In the genomic region with DNA sequence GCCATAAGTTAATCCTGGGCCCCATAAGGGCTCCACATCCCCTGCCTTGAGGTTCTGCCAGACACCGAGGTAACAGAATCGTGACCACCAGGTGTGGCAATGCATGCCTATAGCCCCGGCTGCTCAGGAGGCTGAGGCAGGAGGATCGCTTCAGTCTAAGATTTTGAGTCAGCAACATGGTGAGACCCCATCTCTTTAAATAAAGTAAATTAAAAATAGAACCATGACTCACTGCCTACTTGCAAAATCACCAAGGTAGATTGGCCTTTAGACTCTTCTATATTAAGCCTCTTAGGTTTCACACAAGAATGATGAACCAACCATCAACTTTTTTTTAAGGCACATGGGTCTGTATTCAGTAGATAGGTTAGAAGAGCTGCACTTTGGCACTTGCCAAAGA, we compare ENCODE assay signal across 22 cellular contexts. TPM values are rescaled to one million over a fixed set of nuclear protein-coding genes. Genes with fewer than 3 reads are reported as not detected.
DNase-seq lines count a peak whose midpoint lies in the region; ATAC-seq, FAIRE-seq and TF ChIP-seq lines count a peak whose summit lies in the region.
"Had no signal": no experiment of that assay in that cellular context is flagged by ENCODE, and none has a peak within 500 bp of the region (broad histone marks: within the 10 kb centered on the region; RNA-seq: fewer than 3 reads in every experiment).

No MANE protein-coding gene starts in this region.

- no peak for FAIRE-seq in GM12878 (lab: Jason Lieb, UNC)

- H3K27ac ChIP-seq in Karpas-422 (ENCODE audit: low read length) (0 out of 2 replicates have a peak overlapping the region, but pooled peaks have one; percentile 21), GM12878 (ENCODE audit: control insufficient read depth, insufficient read depth) (no peak overlapping the region)
- H3K27ac ChIP-seq: parathyroid adenoma, SJSA1, skin epidermis, tibial nerve had no signal

- H3K79me2 ChIP-seq in Karpas-422 (ENCODE audit: low read length) (peaks cover 59% of the 10 kb centered on the region), GM12878 (ENCODE audit: control insufficient read depth, insufficient read depth, low read length) (no peaks in the 10 kb centered on the region; the same call in 1 of the 2 replicates)

- H3K9ac ChIP-seq in Karpas-422 (ENCODE audit: low read length) (no peak overlapping the region), GM12878 (ENCODE audit: control insufficient read depth, insufficient read depth, low read length) (no peak overlapping the region)
- H3K9ac ChIP-seq: parathyroid adenoma had no signal

- H4K20me1 ChIP-seq in Karpas-422 (ENCODE audit: insufficient read depth, low read depth, low read length) (no peaks in the 10 kb centered on the region), GM12878 (ENCODE audit: control insufficient read depth, insufficient read depth) (no peaks in the 10 kb centered on the region)

- H3K9me2 ChIP-seq in Karpas-422 (replicated peaks; ENCODE audit: insufficient read depth, low read length) = no peaks in the 10 kb centered on the region

- ATAC-seq in GM12878 = peak; percentile 68
- ATAC-seq: HCT116; naive thymus-derived CD8-positive, alpha-beta T cell had no signal

- TF ChIP-seq EP300 in GM12878 (IDR thresholded peaks at IDR 0.05; ENCODE audit: borderline replicate concordance in 1 of 2, control insufficient read depth in 1 of 2, low read depth in 2 of 2, low read length in 2 of 2) = no peak

- TF ChIP-seq RAD21 in GM12878 (IDR thresholded peaks at IDR 0.05; ENCODE audit: insufficient read depth, low read depth, low read length) = no peak

- CTCF ChIA-PET in GM12878 (lab: Yijun Ruan, JAX) = interaction anchor here (0.9 to 5.4 kb wide), 6 partner anchors 9 to 360 kb away, joined by 3 to 28 read pairs (median 4); a partner anchor contains a TSS

- BruUV-seq in GM12878 (replicated peaks; lab: Mats Ljungman, UMichigan) = no TSS peak

- no peak overlapping the region for H3K4me2 ChIP-seq in Karpas-422 (ENCODE audit: low read depth, low read length, poor library complexity, severe bottlenecking)
- H3K4me2 ChIP-seq in GM12878 (ENCODE audit: control insufficient read depth, insufficient read depth) = no peak overlapping the region

- no peak for TF ChIP-seq CTCF in GM12878 (IDR thresholded peaks at IDR 0.05 in 2 of 3, conservative IDR thresholded peaks at IDR 0.05 in 1 of 3; ENCODE audit: control insufficient read depth in 2 of 3, extremely low read depth in 1 of 3, insufficient read depth in 1 of 3, low read depth in 3 of 3, low read length in 3 of 3)

- intact Hi-C loops in GM12878 (cut with micrococcal nuclease; ENCODE audit: unreplicated experiment) = no loop called here

- SMC1A ChIA-PET in GM12878 (lab: Charles Lee; ENCODE audit: uncharacterized antibody, unreplicated experiment) = interaction anchor here (1.3 to 7.4 kb wide), 5 partner anchors 9 to 304 kb away, joined by 3 to 70 read pairs (median 6); no protein-coding TSS in a partner anchor

- POLR2A ChIA-PET in GM12878 (lab: Charles Lee) = interaction anchor here (0.6 to 2.6 kb wide), 5 partner anchors 10 to 135 kb away, joined by 3 to 16 read pairs (median 4); a partner anchor contains a TSS

- in situ Hi-C loops in GM12878 (cut with MboI) = no loop called here

- H3K36me3 ChIP-seq in Karpas-422 (ENCODE audit: insufficient read depth, low read length) = peaks cover 82% of the 10 kb centered on the region
- H3K36me3 ChIP-seq in GM12878 (ENCODE audit: control insufficient read depth in 2 of 2, insufficient read depth in 2 of 2, low read length in 1 of 2) = peaks cover 5 to 18% of the 10 kb centered on the region in 2 experiments
- H3K36me3 ChIP-seq: SJSA1 had no signal

- H3K4me3 ChIP-seq in Karpas-422 (ENCODE audit: low read length) = no peak overlapping the region
- H3K4me3 ChIP-seq in GM12878 = no peak overlapping the region
- H3K4me3 ChIP-seq: lung, MG63, SJSA1, skin epidermis, tibial nerve had no signal

- no peaks in the 10 kb centered on the region for H3K9me3 ChIP-seq in Karpas-422 (ENCODE audit: low read length)
- no peaks in the 10 kb centered on the region for H3K9me3 ChIP-seq in GM12878 (replicated peaks; ENCODE audit: control insufficient read depth, insufficient read depth, low read length)
- H3K9me3 ChIP-seq: MG63, SJSA1, tibial nerve had no signal

- DNase-seq in stimulated activated CD4-positive, alpha-beta T cell treated with anti-CD3 and anti-CD28 coated beads, Interleukin-1b, Interleukin-23, amount 100 ng/mL, for 48 hours = peak; percentile 30
- DNase-seq in stimulated activated CD4-positive, alpha-beta T cell treated with anti-CD3 and anti-CD28 coated beads, Interleukin-4, amount 100 ng/mL, for 1 hour = no peak
- DNase-seq in Karpas-422 (no peak), GM12878 (ENCODE audit: low read depth, low spot score) (no peak), dermis blood vessel endothelial cell (no peak), NCI-H1092 (lab: John Stamatoyannopoulos, UW) (no peak), HK-2 (ENCODE audit: unreplicated experiment) (no peak), LoVo (ENCODE audit: low spot score) (no peak)
- DNase-seq: activated T-cell treated with anti-CD3 and anti-CD28 coated beads, Interleukin-2, amount 50 U/mL, for 4 hours; amygdala; COR-L47; effector memory CD4-positive, alpha-beta T cell; EL; MG63; naive thymus-derived CD8-positive, alpha-beta T cell; NCI-H510A had no signal

- TF ChIP-seq POLR2A in GM12878 (IDR thresholded peaks at IDR 0.05; ENCODE audit: low read depth, low read length) = no peak

- H2AFZ ChIP-seq in Karpas-422 (ENCODE audit: low read length) (no peak overlapping the region), GM12878 (ENCODE audit: control insufficient read depth, low read depth, low read length) (no peak overlapping the region)
- H2AFZ ChIP-seq: parathyroid adenoma had no signal

- H3K4me1 ChIP-seq in Karpas-422 (ENCODE audit: low read length) (peaks cover 46% of the 10 kb centered on the region), GM12878 (ENCODE audit: control insufficient read depth, insufficient read depth, low read length) (no peaks in the 10 kb centered on the region)
- H3K4me1 ChIP-seq: parathyroid adenoma, tibial nerve had no signal

- H3K27me3 ChIP-seq in Karpas-422 (ENCODE audit: low read length) (no peaks in the 10 kb centered on the region), GM12878 (replicated peaks in 1 of 2; ENCODE audit: control insufficient read depth in 2 of 2, insufficient read depth in 2 of 2, low read length in 1 of 2) (no peaks in the 10 kb centered on the region)
- H3K27me3 ChIP-seq: MG63, SJSA1, tibial nerve had no signal

- WGBS in GM12878 (ENCODE audit: insufficient coverage, insufficient replicate concordance, low lambda C conversion rate, missing lambda C conversion rate) = 5% methylated on average over 4 of the region's 4 CpGs

- RAD21 ChIA-PET in GM12878 (lab: Charles Lee; ENCODE audit: unreplicated experiment) = interaction anchor here (0.8 to 1.9 kb wide), 5 partner anchors 10 to 100 kb away, joined by 3 to 6 read pairs (median 4); a partner anchor contains a TSS

RNA-seq across cellular contexts. Expression of a gene that starts 9.7 kb away (rescaled TPM):
- total RNA-seq in Karpas-422 (2014; rRNA removed; shearing (Covaris generic); ENCODE audit: low replicate concordance) = 5.3 and 7.1 TPM in 2 replicates
- total RNA-seq in GM12878 (2013; cell fraction: nucleolus; rRNA removed) = 16.0 and 16.1 TPM in 2 replicates
- total RNA-seq in GM12878 (2014; rRNA removed) = 4.0 and 5.9 TPM in 2 replicates
- 4.2 TPM in 2 replicates for total RNA-seq in GM12878 (2014; rRNA removed; fragmentation: Illumina TruSeq; extraction: Trizol)
- total RNA-seq in GM12878 (2021) = 2.9 and 3.4 TPM in 2 replicates
- polyA plus RNA-seq in GM12878 (2011; ENCODE audit: low read depth) = 0.63 TPM
- 7.9 and 11.5 TPM in 2 replicates for polyA plus RNA-seq in GM12878 (2011; rRNA removed)
- polyA plus RNA-seq in GM12878 (2011; cell fraction: cytosol; rRNA removed) = 2.9 TPM in 2 replicates
- polyA plus RNA-seq in GM12878 (2011; cell fraction: nucleus; rRNA removed) = 4.7 and 5.3 TPM in 2 replicates
- 1.2 and 2.6 TPM in 2 replicates for polyA plus RNA-seq in GM12878 (2012)
- polyA plus RNA-seq in GM12878 (2014; fragmentation: Illumina TruSeq; extraction: Trizol) = 3.8 and 3.9 TPM in 2 replicates
- 1 to 10 TPM; 1.7 to 2.4 TPM for polyA plus RNA-seq in GM12878 (2014; fragmentation: Nextera tagmentation; extraction: Ambion mirVana)
- 3.2 and 3.6 TPM in 2 replicates for polyA plus RNA-seq in GM12878 (2014; rRNA removed)
- 1 to 10 TPM; 2.8 to 2.9 TPM for polyA plus RNA-seq in GM12878 (2016; fragmentation: Nextera tagmentation; extraction: Ambion mirVana)
- polyA minus RNA-seq in GM12878 (2011; rRNA and poly(A)+ RNA removed) = 5.9 and 6.8 TPM in 2 replicates
- polyA minus RNA-seq in GM12878 (2011; cell fraction: cytosol; rRNA and poly(A)+ RNA removed) = 1.9 and 2.4 TPM in 2 replicates
- 8.3 and 10.3 TPM in 2 replicates for polyA minus RNA-seq in GM12878 (2011; cell fraction: nucleus; rRNA and poly(A)+ RNA removed)
- total RNA-seq in dermis blood vessel endothelial cell = 4.6 and 4.8 TPM in 2 replicates

RNA-seq across cellular contexts. Expression of a gene that starts 22.2 kb away (rescaled TPM):
- 138 and 197 TPM in 2 replicates for total RNA-seq in Karpas-422 (2014; rRNA removed; shearing (Covaris generic); ENCODE audit: low replicate concordance)
- total RNA-seq in GM12878 (2013; cell fraction: nucleolus; rRNA removed) = 62.0 and 63.0 TPM in 2 replicates
- total RNA-seq in GM12878 (2014; rRNA removed) (59.2 and 60.7 TPM in 2 replicates), GM12878 (2014; rRNA removed; fragmentation: Illumina TruSeq; extraction: Trizol) (97.4 and 99.6 TPM in 2 replicates), GM12878 (2021) (73.6 and 76.4 TPM in 2 replicates), dermis blood vessel endothelial cell (5.3 and 16.5 TPM in 2 replicates)
- 91.2 TPM for polyA plus RNA-seq in GM12878 (2011; ENCODE audit: low read depth)
- polyA plus RNA-seq in GM12878 (2011; rRNA removed) (346 and 555 TPM in 2 replicates), GM12878 (2014; fragmentation: Illumina TruSeq; extraction: Trizol) (105 and 122 TPM in 2 replicates), GM12878 (2014; fragmentation: Nextera tagmentation; extraction: Ambion mirVana) (100 to 1,000 TPM; 290 to 297 TPM), GM12878 (2014; rRNA removed) (83.6 and 93.7 TPM in 2 replicates), GM12878 (2016; fragmentation: Nextera tagmentation; extraction: Ambion mirVana) (100 to 1,000 TPM; 177 to 186 TPM)
- 138 and 178 TPM in 2 replicates for polyA plus RNA-seq in GM12878 (2011; cell fraction: cytosol; rRNA removed)
- 95.8 and 191 TPM in 2 replicates for polyA plus RNA-seq in GM12878 (2011; cell fraction: nucleus; rRNA removed)
- 144 and 186 TPM in 2 replicates for polyA plus RNA-seq in GM12878 (2012)
- polyA minus RNA-seq in GM12878 (2011; rRNA and poly(A)+ RNA removed) = 70.4 and 118 TPM in 2 replicates
- polyA minus RNA-seq in GM12878 (2011; cell fraction: cytosol; rRNA and poly(A)+ RNA removed) = 24.2 and 29.8 TPM in 2 replicates
- 29.6 and 31.3 TPM in 2 replicates for polyA minus RNA-seq in GM12878 (2011; cell fraction: nucleus; rRNA and poly(A)+ RNA removed)

RNA-seq across cellular contexts. Expression of a gene that starts 23.2 kb away (rescaled TPM):
- 45.8 and 54.0 TPM in 2 replicates for total RNA-seq in Karpas-422 (2014; rRNA removed; shearing (Covaris generic); ENCODE audit: low replicate concordance)
- total RNA-seq in GM12878 (2013; cell fraction: nucleolus; rRNA removed) = 40.0 and 50.3 TPM in 2 replicates
- total RNA-seq in GM12878 (2014; rRNA removed) = 44.1 and 66.5 TPM in 2 replicates
- total RNA-seq in GM12878 (2014; rRNA removed; fragmentation: Illumina TruSeq; extraction: Trizol) = 130 and 138 TPM in 2 replicates
- 63.3 and 71.3 TPM in 2 replicates for total RNA-seq in GM12878 (2021)
- 25.9 TPM for polyA plus RNA-seq in GM12878 (2011; ENCODE audit: low read depth)
- polyA plus RNA-seq in GM12878 (2011; rRNA removed) = 47.4 and 97.5 TPM in 2 replicates
- 12.9 and 20.2 TPM in 2 replicates for polyA plus RNA-seq in GM12878 (2011; cell fraction: cytosol; rRNA removed)
- 25.3 and 37.7 TPM in 2 replicates for polyA plus RNA-seq in GM12878 (2011; cell fraction: nucleus; rRNA removed)
- 45.2 and 57.2 TPM in 2 replicates for polyA plus RNA-seq in GM12878 (2012)
- 176 and 238 TPM in 2 replicates for polyA plus RNA-seq in GM12878 (2014; fragmentation: Illumina TruSeq; extraction: Trizol)
- 10 to 100 TPM; 30.0 to 45.9 TPM for polyA plus RNA-seq in GM12878 (2014; fragmentation: Nextera tagmentation; extraction: Ambion mirVana)
- polyA plus RNA-seq in GM12878 (2014; rRNA removed) = 66.6 and 92.3 TPM in 2 replicates
- 10 to 100 TPM; 53.4 to 78.1 TPM for polyA plus RNA-seq in GM12878 (2016; fragmentation: Nextera tagmentation; extraction: Ambion mirVana)
- 15.5 and 20.8 TPM in 2 replicates for polyA minus RNA-seq in GM12878 (2011; rRNA and poly(A)+ RNA removed)
- polyA minus RNA-seq in GM12878 (2011; cell fraction: cytosol; rRNA and poly(A)+ RNA removed) = 13.2 and 14.5 TPM in 2 replicates
- polyA minus RNA-seq in GM12878 (2011; cell fraction: nucleus; rRNA and poly(A)+ RNA removed) = 6.9 and 7.5 TPM in 2 replicates
- total RNA-seq in dermis blood vessel endothelial cell = 30.6 and 36.8 TPM in 2 replicates
